ENCODE assay signal across 8 cellular contexts in the genomic region with DNA sequence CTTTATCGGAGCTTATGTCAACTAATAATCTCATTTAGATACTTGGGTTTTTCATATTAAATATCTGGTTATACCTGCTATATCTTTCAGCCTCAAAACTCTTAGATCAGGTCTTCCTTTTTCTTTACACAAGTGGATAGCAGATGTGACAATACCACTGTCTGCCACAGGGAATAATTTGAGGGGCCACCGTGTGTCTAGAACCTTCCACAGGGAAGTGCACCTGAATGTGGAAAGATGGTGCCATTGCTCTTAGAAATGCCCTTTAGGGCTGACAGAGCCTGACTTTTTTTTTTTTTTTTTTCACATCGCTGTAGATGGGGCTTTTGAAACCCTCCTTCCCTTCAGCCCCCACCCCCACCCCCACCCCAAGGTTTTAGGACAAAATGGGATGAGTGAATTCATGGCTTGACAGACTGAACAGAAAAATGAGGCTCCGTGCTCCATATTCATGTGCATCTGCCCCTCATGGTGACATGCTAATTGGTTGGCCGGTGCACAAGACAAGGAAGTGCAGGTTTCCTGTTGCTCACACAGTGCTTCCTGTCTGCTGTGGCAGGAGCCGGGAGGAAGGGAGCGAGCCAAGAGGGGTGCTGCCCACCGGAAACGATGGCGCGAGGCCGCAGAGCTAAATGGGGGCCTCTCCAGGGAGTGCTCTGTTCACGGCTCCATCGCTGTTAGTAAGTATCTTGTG.
DNase-seq lines count a peak whose midpoint lies in the region; ATAC-seq and TF ChIP-seq lines count a peak whose summit lies in the region.

No MANE protein-coding gene starts in this region.

- H3K27ac ChIP-seq in adrenal gland (peak overlapping the region in 3 of 5 donors; percentile 26 to 76 (median 57)), parathyroid adenoma (peak overlapping the region; percentile 1), testis (no peak overlapping the region)

- H3K27me3 Mint-ChIP-seq in T-helper 17 cell, result no peaks in the 10 kb centered on the region

- H3K9me3 ChIP-seq in T-helper 17 cell (ENCODE audit: control insufficient read depth, low read length, poor library complexity, severe bottlenecking) (no peaks in the 10 kb centered on the region), adrenal gland (replicated peaks in 1 of 3) (no peaks in the 10 kb centered on the region), parathyroid adenoma (ENCODE audit: control insufficient read depth, low read length) (no peaks in the 10 kb centered on the region), testis (no peaks in the 10 kb centered on the region)

- H3K27me3 ChIP-seq in adrenal gland (no peaks in the 10 kb centered on the region), parathyroid adenoma (ENCODE audit: control insufficient read depth, insufficient read depth, low read length) (no peaks in the 10 kb centered on the region), testis (no peaks in the 10 kb centered on the region)

- peak overlapping the region; percentile 93 for H3K4me3 Mint-ChIP-seq in T-helper 17 cell

- peak overlapping the region; percentile 95 for H3K27ac Mint-ChIP-seq in T-helper 17 cell

- no peaks in the 10 kb centered on the region for H3K36me3 ChIP-seq in adrenal gland (replicated peaks in 1 of 2)
- H3K36me3 ChIP-seq in parathyroid adenoma (ENCODE audit: control insufficient read depth, insufficient read depth, low read length), result no peaks in the 10 kb centered on the region
- no peaks in the 10 kb centered on the region for H3K36me3 ChIP-seq in testis (ENCODE audit: low read depth, missing control alignments)

- peaks cover 39% of the 10 kb centered on the region for H3K4me1 Mint-ChIP-seq in T-helper 17 cell

- peak; percentile 41 to 61 (median 47) for DNase-seq in T-helper 17 cell
- peak in 6 of 7 donors; percentile 44 to 77 (median 57) for DNase-seq in adrenal gland
- DNase-seq in foreskin fibroblast, result no peak
- DNase-seq in mucosa of gallbladder (ENCODE audit: low spot score), result no peak
- DNase-seq in testis, result no peak

- H3K9ac ChIP-seq in parathyroid adenoma, result no peak overlapping the region

- intact Hi-C loops in adrenal gland (cut with DNase I) (no loop called here), testis (cut with DNase I; ENCODE audit: low total_unique reads) (no loop called here)

- H3K36me3 Mint-ChIP-seq in T-helper 17 cell (ENCODE audit: low read depth), result no peaks in the 10 kb centered on the region

- WGBS in adrenal gland, 4 donors, result 65 to 77% (median 68%) methylated on average over 7 to 14 of the region's 14 CpGs
- 80 to 83% methylated on average over 13 to 14 of the region's 14 CpGs for WGBS in testis, 2 donors

- ATAC-seq in GM18907 (IDR thresholded peaks at IDR 0.05; ENCODE audit: unreplicated experiment), result peak; percentile 98
- peak; percentile 96 for ATAC-seq in HG03095 (IDR thresholded peaks at IDR 0.05; ENCODE audit: unreplicated experiment)
- ATAC-seq in T-helper 17 cell, result peak; percentile 92

- no peak overlapping the region for H2AFZ ChIP-seq in parathyroid adenoma

- H3K4me3 ChIP-seq in adrenal gland (no peak overlapping the region), parathyroid adenoma (ENCODE audit: low read depth, low read length) (no peak overlapping the region), foreskin fibroblast (ENCODE audit: low read depth in 1 of 2, low read length in 2 of 2) (no peak overlapping the region), testis (no peak overlapping the region)

- no peak for TF ChIP-seq POLR2A in adrenal gland (IDR thresholded peaks at IDR 0.05)
- no peak for TF ChIP-seq POLR2A in testis (IDR thresholded peaks at IDR 0.05)

- H3K79me2 ChIP-seq in parathyroid adenoma, result peaks cover 4% of the 10 kb centered on the region

- TF ChIP-seq CTCF in adrenal gland (IDR thresholded peaks at IDR 0.05), result no peak
- TF ChIP-seq CTCF in parathyroid adenoma (IDR thresholded peaks at IDR 0.05), result no peak
- TF ChIP-seq CTCF in foreskin fibroblast (IDR thresholded peaks at IDR 0.05; ENCODE audit: low read depth, low read length), result no peak
- no peak for TF ChIP-seq CTCF in testis (IDR thresholded peaks at IDR 0.05)

- H3K4me1 ChIP-seq in adrenal gland (replicated peaks in 1 of 2), result peaks cover 0 to 22% of the 10 kb centered on the region in 2 donors
- H3K4me1 ChIP-seq in parathyroid adenoma, result no peaks in the 10 kb centered on the region
- H3K4me1 ChIP-seq in testis, result no peaks in the 10 kb centered on the region

- H3K4me2 ChIP-seq in parathyroid adenoma (ENCODE audit: low read length), result no peak overlapping the region

Comparison
In these comparisons a context has a peak if more than half of its experiments do, and no peak if none do; other contexts are left out.
1. DNase-seq: peak in T-helper 17 cell (3 of 3) and adrenal gland (6 of 7); none in foreskin fibroblast (0 of 2), mucosa of gallbladder (single experiment) and testis (single experiment).
2. H3K27ac ChIP-seq: peak in adrenal gland (3 of 5) and parathyroid adenoma (single experiment); none in testis (0 of 2).
3. Peak in every context shown above with its lines, with median percentiles within 50 percentile points of each other: ATAC-seq.